1 cellular context compared by ENCODE assay signal in the genomic region with DNA sequence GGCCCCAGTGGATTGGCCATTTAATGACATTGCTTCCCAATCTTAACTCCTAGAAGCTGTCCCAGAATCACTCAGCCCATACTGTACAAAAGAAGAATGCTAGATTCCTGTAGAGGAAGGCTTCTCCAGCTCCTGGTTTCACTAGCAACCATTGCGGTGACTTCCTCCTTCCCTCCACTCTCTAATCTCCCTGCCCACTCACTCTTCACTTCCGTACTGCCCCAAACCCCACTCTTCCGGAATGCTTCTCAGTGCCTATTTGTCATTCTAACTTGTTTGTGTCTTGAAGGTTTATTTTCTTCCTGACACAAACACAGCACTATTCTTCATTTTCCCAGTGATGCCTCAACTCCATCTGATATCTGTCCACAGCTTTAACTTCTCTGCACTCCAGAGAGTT.
TF ChIP-seq lines count a peak whose summit lies in the region.

No MANE protein-coding gene starts in this region.

TF ChIP-seq in H1, 55 proteins besides CTCF, POLR2A, EP300 and RAD21 (continued from another document):
- TF ChIP-seq, protein P1, sequence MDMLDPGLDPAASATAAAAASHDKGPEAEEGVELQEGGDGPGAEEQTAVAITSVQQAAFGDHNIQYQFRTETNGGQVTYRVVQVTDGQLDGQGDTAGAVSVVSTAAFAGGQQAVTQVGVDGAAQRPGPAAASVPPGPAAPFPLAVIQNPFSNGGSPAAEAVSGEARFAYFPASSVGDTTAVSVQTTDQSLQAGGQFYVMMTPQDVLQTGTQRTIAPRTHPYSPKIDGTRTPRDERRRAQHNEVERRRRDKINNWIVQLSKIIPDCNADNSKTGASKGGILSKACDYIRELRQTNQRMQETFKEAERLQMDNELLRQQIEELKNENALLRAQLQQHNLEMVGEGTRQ (IDR thresholded peaks at IDR 0.05; ENCODE audit: low read length): no peak
- TF ChIP-seq JUN (IDR thresholded peaks at IDR 0.05; ENCODE audit: low read depth, low read length): no peak
TF ChIP-seq in H1: peak in this region for 0.
